17 cellular contexts compared by ENCODE assay signal in the genomic region with DNA sequence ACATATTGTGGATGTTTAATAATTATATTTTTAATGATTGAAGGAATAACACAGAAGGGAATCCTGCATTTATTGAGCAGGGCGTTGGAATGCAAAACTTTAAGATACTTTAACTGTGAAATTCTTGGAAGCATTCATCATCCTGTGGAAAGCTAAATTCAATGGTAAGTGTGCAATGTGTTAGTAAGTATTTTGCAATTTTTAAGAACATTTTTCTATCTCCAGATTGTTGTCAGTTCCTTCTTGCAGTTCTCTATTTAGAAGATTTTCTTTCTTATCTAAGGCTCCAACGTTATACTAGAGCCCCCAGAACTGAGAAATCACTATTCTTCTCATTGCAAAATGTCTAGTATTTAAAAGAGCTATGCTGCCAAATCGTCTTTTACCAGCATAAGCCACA.
DNase-seq lines count a peak whose midpoint lies in the region; ATAC-seq, FAIRE-seq and TF ChIP-seq lines count a peak whose summit lies in the region.
"Had no signal": no experiment of that assay in that cellular context is flagged by ENCODE, and none has a peak within 500 bp of the region (broad histone marks: within the 10 kb centered on the region; RNA-seq: fewer than 3 reads in every experiment).

No MANE protein-coding gene starts in this region.

- H3K79me2 ChIP-seq in SK-N-SH (ENCODE audit: insufficient read depth) = no peaks in the 10 kb centered on the region

- no peaks in the 10 kb centered on the region for H3K9me3 ChIP-seq in SK-N-SH
- H3K9me3 ChIP-seq in kidney (ENCODE audit: control insufficient read depth in 1 of 2, low read length in 2 of 2) = no peaks in the 10 kb centered on the region
- H3K9me3 ChIP-seq: SJSA1 had no signal

- peaks cover 3 to 5% of the 10 kb centered on the region in 2 experiments; a peak in 2 of 4 replicates for H3K4me1 ChIP-seq in SK-N-SH (ENCODE audit: control insufficient read depth in 1 of 2, insufficient read depth in 2 of 2, low read depth in 1 of 2, low read length in 1 of 2)
- H3K4me1 ChIP-seq in kidney (ENCODE audit: control insufficient read depth in 1 of 2, insufficient read depth in 1 of 2, low read depth in 1 of 2, low read length in 2 of 2) = peaks cover 0 to 4% of the 10 kb centered on the region in 2 donors

- intact Hi-C loops in kidney (cut with DNase I) = no loop called here

- CTCF ChIA-PET in SK-N-SH (lab: Yijun Ruan, JAX) = no interaction called here

- no peak overlapping the region for H3K9ac ChIP-seq in SK-N-SH
- no peak overlapping the region for H3K9ac ChIP-seq in kidney (ENCODE audit: low read length in 2 of 2)
- H3K9ac ChIP-seq: BLaER1 had no signal

- WGBS in SK-N-SH (ENCODE audit: low lambda C conversion rate) = 66% methylated on average over 3 of the region's 3 CpGs

- no peak for TF ChIP-seq CTCF in SK-N-SH (IDR thresholded peaks at IDR 0.05)
- TF ChIP-seq CTCF in fibroblast of villous mesenchyme (IDR thresholded peaks at IDR 0.05; ENCODE audit: insufficient read depth, low read depth, low read length) = no peak
- no peak for TF ChIP-seq CTCF in kidney (IDR thresholded peaks at IDR 0.05; ENCODE audit: borderline replicate concordance, extremely low read depth, insufficient read depth)

- no peak overlapping the region for H3K4me2 ChIP-seq in SK-N-SH
- H3K4me2 ChIP-seq: BLaER1 had no signal

- H2AFZ ChIP-seq in SK-N-SH (ENCODE audit: low read depth) = peak overlapping the region; percentile 48; the same call in 1 of the 2 replicates

- no peak for ATAC-seq in SK-N-SH treated with all-trans-retinoic acid at 6 μM for 48 hours
- ATAC-seq in HG03521 (IDR thresholded peaks at IDR 0.05; ENCODE audit: unreplicated experiment) = no peak
- ATAC-seq in HG03565 (IDR thresholded peaks at IDR 0.05; ENCODE audit: unreplicated experiment) = no peak
- ATAC-seq: CD8-positive, alpha-beta T cell; GM12878 had no signal

- H3K27ac ChIP-seq in SK-N-SH (ENCODE audit: low read depth in 2 of 2, low read length in 1 of 2) (no peak overlapping the region), kidney (ENCODE audit: low read depth in 2 of 2, low read length in 2 of 2) (no peak overlapping the region)
- H3K27ac ChIP-seq: BLaER1 had no signal

- H3K4me3 ChIP-seq in SK-N-SH (ENCODE audit: low read depth in 2 of 2, low read length in 1 of 2) = no peak overlapping the region
- no peak overlapping the region for H3K4me3 ChIP-seq in fibroblast of villous mesenchyme (ENCODE audit: low read depth, low read length)
- H3K4me3 ChIP-seq in kidney (ENCODE audit: low read length in 2 of 2) = no peak overlapping the region
- H3K4me3 ChIP-seq: BLaER1, GM12878, SJSA1 had no signal

- POLR2A ChIA-PET in SK-N-SH (lab: Yijun Ruan, JAX) = no interaction called here

- no peak for TF ChIP-seq RAD21 in SK-N-SH (IDR thresholded peaks at IDR 0.05; ENCODE audit: low read length)

- no peaks in the 10 kb centered on the region for H3K9me2 ChIP-seq in SK-N-SH

- H3K36me3 ChIP-seq in SK-N-SH (replicated peaks in 1 of 2; ENCODE audit: control insufficient read depth in 1 of 2, insufficient read depth in 2 of 2, low read length in 1 of 2) = no peaks in the 10 kb centered on the region
- H3K36me3 ChIP-seq in kidney (ENCODE audit: control insufficient read depth in 1 of 2, insufficient read depth in 2 of 2, low read length in 2 of 2) = no peaks in the 10 kb centered on the region
- H3K36me3 ChIP-seq: BLaER1, SJSA1 had no signal

- TF ChIP-seq EP300 in SK-N-SH (IDR thresholded peaks at IDR 0.05; ENCODE audit: borderline replicate concordance in 1 of 2, low read depth in 1 of 2, low read length in 1 of 2) = no peak

- no peaks in the 10 kb centered on the region for H3K27me3 ChIP-seq in SK-N-SH (ENCODE audit: insufficient read depth)
- H3K27me3 ChIP-seq: BLaER1, SJSA1 had no signal

- FAIRE-seq in kidney (lab: Jason Lieb, UNC) = no peak
- FAIRE-seq: G401.6, GM12878 had no signal

- H4K20me1 ChIP-seq in SK-N-SH (ENCODE audit: insufficient read depth) = no peaks in the 10 kb centered on the region
- H4K20me1 ChIP-seq: BLaER1 had no signal

- H3F3A ChIP-seq in SK-N-SH (replicated peaks; ENCODE audit: insufficient read depth) = no peaks in the 10 kb centered on the region

- DNase-seq in SK-N-SH (no peak), amniotic epithelial cell (ENCODE audit: low read depth) (peak; percentile 56), fibroblast of villous mesenchyme (ENCODE audit: low read depth) (peak; percentile 17), cortex of kidney (lab: John Stamatoyannopoulos, UW) (no peak), kidney (no peak)
- DNase-seq: 8988T; CD8-positive, alpha-beta T cell; NCI-H187; NCI-H345; NCI-H526 treated with DMSO at 0.1 percent for 48 hours had no signal

TF ChIP-seq in SK-N-SH, 30 proteins besides CTCF, POLR2A, EP300 and RAD21:
- TF ChIP-seq RXRA (IDR thresholded peaks at IDR 0.05; ENCODE audit: borderline replicate concordance, low read depth) (no peak), SMC3 (IDR thresholded peaks at IDR 0.05; ENCODE audit: low read depth, low read length) (no peak), CHD2 (IDR thresholded peaks at IDR 0.05; ENCODE audit: low read length, partially characterized antibody) (no peak), PBX3 (IDR thresholded peaks at IDR 0.05) (no peak)
- TF ChIP-seq, protein P1, sequence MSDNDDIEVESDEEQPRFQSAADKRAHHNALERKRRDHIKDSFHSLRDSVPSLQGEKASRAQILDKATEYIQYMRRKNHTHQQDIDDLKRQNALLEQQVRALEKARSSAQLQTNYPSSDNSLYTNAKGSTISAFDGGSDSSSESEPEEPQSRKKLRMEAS (IDR thresholded peaks at IDR 0.05; ENCODE audit: low read depth) = no peak
- TF ChIP-seq, protein P2, sequence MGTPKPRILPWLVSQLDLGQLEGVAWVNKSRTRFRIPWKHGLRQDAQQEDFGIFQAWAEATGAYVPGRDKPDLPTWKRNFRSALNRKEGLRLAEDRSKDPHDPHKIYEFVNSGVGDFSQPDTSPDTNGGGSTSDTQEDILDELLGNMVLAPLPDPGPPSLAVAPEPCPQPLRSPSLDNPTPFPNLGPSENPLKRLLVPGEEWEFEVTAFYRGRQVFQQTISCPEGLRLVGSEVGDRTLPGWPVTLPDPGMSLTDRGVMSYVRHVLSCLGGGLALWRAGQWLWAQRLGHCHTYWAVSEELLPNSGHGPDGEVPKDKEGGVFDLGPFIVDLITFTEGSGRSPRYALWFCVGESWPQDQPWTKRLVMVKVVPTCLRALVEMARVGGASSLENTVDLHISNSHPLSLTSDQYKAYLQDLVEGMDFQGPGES (IDR thresholded peaks at IDR 0.05; ENCODE audit: low read depth, low read length) = no peak
TF ChIP-seq in SK-N-SH: peak in this region for 0.

TF ChIP-seq in SK-N-SH treated with all-trans-retinoic acid at 6 μM for 48 hours, 23 proteins besides CTCF, POLR2A, EP300 and RAD21:
- TF ChIP-seq ZNF8 (CRISPR knock-in tag; IDR thresholded peaks at IDR 0.05) (no peak), ZFP30 (CRISPR knock-in tag; IDR thresholded peaks at IDR 0.05) (no peak), ZC3H10 (CRISPR knock-in tag; IDR thresholded peaks at IDR 0.05) (no peak), ISL1 (CRISPR knock-in tag; IDR thresholded peaks at IDR 0.05) (no peak), ARNTL (CRISPR knock-in tag; IDR thresholded peaks at IDR 0.05; ENCODE audit: borderline replicate concordance, low read depth) (no peak), TCF4 (CRISPR knock-in tag; IDR thresholded peaks at IDR 0.05; ENCODE audit: borderline replicate concordance) (no peak), PPARA (CRISPR knock-in tag; IDR thresholded peaks at IDR 0.05; ENCODE audit: borderline replicate concordance) (no peak), SNAI2 (CRISPR knock-in tag; IDR thresholded peaks at IDR 0.05) (no peak), ZNF70 (CRISPR knock-in tag; IDR thresholded peaks at IDR 0.05) (no peak)
- TF ChIP-seq, protein P3, sequence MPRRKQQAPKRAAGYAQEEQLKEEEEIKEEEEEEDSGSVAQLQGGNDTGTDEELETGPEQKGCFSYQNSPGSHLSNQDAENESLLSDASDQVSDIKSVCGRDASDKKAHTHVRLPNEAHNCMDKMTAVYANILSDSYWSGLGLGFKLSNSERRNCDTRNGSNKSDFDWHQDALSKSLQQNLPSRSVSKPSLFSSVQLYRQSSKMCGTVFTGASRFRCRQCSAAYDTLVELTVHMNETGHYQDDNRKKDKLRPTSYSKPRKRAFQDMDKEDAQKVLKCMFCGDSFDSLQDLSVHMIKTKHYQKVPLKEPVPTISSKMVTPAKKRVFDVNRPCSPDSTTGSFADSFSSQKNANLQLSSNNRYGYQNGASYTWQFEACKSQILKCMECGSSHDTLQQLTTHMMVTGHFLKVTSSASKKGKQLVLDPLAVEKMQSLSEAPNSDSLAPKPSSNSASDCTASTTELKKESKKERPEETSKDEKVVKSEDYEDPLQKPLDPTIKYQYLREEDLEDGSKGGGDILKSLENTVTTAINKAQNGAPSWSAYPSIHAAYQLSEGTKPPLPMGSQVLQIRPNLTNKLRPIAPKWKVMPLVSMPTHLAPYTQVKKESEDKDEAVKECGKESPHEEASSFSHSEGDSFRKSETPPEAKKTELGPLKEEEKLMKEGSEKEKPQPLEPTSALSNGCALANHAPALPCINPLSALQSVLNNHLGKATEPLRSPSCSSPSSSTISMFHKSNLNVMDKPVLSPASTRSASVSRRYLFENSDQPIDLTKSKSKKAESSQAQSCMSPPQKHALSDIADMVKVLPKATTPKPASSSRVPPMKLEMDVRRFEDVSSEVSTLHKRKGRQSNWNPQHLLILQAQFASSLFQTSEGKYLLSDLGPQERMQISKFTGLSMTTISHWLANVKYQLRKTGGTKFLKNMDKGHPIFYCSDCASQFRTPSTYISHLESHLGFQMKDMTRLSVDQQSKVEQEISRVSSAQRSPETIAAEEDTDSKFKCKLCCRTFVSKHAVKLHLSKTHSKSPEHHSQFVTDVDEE (CRISPR knock-in tag; IDR thresholded peaks at IDR 0.05) = no peak
- TF ChIP-seq, protein P4, sequence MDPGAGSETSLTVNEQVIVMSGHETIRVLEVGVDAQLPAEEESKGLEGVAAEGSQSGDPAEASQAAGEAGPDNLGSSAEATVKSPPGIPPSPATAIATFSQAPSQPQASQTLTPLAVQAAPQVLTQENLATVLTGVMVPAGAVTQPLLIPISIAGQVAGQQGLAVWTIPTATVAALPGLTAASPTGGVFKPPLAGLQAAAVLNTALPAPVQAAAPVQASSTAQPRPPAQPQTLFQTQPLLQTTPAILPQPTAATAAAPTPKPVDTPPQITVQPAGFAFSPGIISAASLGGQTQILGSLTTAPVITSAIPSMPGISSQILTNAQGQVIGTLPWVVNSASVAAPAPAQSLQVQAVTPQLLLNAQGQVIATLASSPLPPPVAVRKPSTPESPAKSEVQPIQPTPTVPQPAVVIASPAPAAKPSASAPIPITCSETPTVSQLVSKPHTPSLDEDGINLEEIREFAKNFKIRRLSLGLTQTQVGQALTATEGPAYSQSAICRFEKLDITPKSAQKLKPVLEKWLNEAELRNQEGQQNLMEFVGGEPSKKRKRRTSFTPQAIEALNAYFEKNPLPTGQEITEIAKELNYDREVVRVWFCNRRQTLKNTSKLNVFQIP (CRISPR knock-in tag; IDR thresholded peaks at IDR 0.05; ENCODE audit: borderline replicate concordance, low read depth) = no peak

Comparison
In these comparisons a context has a peak if more than half of its experiments do, and no peak if none do; other contexts are left out.
1. DNase-seq: peak in amniotic epithelial cell (single experiment) and fibroblast of villous mesenchyme (single experiment); none in SK-N-SH (single experiment), cortex of kidney (single experiment) and kidney (single experiment).